9 cellular contexts compared by ENCODE assay signal in genomic region chr7:136030867-136031318, GRCh38. TPM values are rescaled to one million over a fixed set of nuclear protein-coding genes. Genes with fewer than 3 reads are reported as not detected.
A peak's percentile ranks its signal among the peaks of the same experiment; 100 is the strongest.
DNase-seq lines count a peak whose midpoint lies in the region; ATAC-seq and TF ChIP-seq lines count a peak whose summit lies in the region.
"Had no signal": no experiment of that assay in that cellular context is flagged by ENCODE, and none has a peak within 500 bp of the region (broad histone marks: within the 10 kb centered on the region; RNA-seq: fewer than 3 reads in every experiment).

No MANE protein-coding gene starts in this region.

- H3K27me3 ChIP-seq in Caco-2 (replicated peaks; ENCODE audit: control insufficient read depth, insufficient read depth, low read length), result no peaks in the 10 kb centered on the region

- no peaks in the 10 kb centered on the region for H3K9me3 ChIP-seq in Caco-2

- H3K36me3 ChIP-seq in Caco-2 (ENCODE audit: control insufficient read depth, insufficient read depth, low read length), result no peaks in the 10 kb centered on the region

- no peak overlapping the region for H3K4me3 Mint-ChIP-seq in activated naive CD4-positive, alpha-beta T cell treated with anti-CD3 and anti-CD28 coated beads for 36 hours
- no peak overlapping the region for H3K4me3 Mint-ChIP-seq in activated naive CD4-positive, alpha-beta T cell treated with anti-CD3 and anti-CD28 coated beads, Interleukin-2, amount 10 ng/mL, durations not matched to agents 7 days and 5 days
- no peak overlapping the region for H3K4me3 Mint-ChIP-seq in Caco-2 (ENCODE audit: unreplicated experiment)

- intact Hi-C loops in activated naive CD4-positive, alpha-beta T cell treated with anti-CD3 and anti-CD28 coated beads for 36 hours (cut with micrococcal nuclease), result loop anchor here (1.0 to 5.0 kb wide), 8 partner anchors 14 to 884 kb away; partner anchors contain the start of genes CNOT4, TMEM140 and WDR91
- intact Hi-C loops in Caco-2 (cut with micrococcal nuclease; ENCODE audit: unreplicated experiment), result no loop called here

- H3K36me3 Mint-ChIP-seq in activated naive CD4-positive, alpha-beta T cell treated with anti-CD3 and anti-CD28 coated beads for 36 hours (ENCODE audit: low read depth), result peaks cover 2% of the 10 kb centered on the region
- H3K36me3 Mint-ChIP-seq in activated naive CD4-positive, alpha-beta T cell treated with anti-CD3 and anti-CD28 coated beads, Interleukin-2, amount 10 ng/mL, durations not matched to agents 7 days and 5 days, result no peaks in the 10 kb centered on the region
- H3K36me3 Mint-ChIP-seq in Caco-2 (ENCODE audit: insufficient read depth, unreplicated experiment), result no peaks in the 10 kb centered on the region

- H3K4me3 ChIP-seq in Caco-2 (ENCODE audit: low read depth, low read length), result no peak overlapping the region

- BruUV-seq in Caco-2 (replicated peaks; lab: Mats Ljungman, UMichigan), result no TSS peak

- no peaks in the 10 kb centered on the region for H3K9me3 Mint-ChIP-seq in activated naive CD4-positive, alpha-beta T cell treated with anti-CD3 and anti-CD28 coated beads for 36 hours
- H3K9me3 Mint-ChIP-seq in activated naive CD4-positive, alpha-beta T cell treated with anti-CD3 and anti-CD28 coated beads, Interleukin-2, amount 10 ng/mL, durations not matched to agents 7 days and 5 days, result no peaks in the 10 kb centered on the region
- H3K9me3 Mint-ChIP-seq in Caco-2 (ENCODE audit: unreplicated experiment), result no peaks in the 10 kb centered on the region

- peak; percentile 96 for ATAC-seq in HG02610 (IDR thresholded peaks at IDR 0.05; ENCODE audit: unreplicated experiment)
- ATAC-seq in HG03520 (IDR thresholded peaks at IDR 0.05; ENCODE audit: unreplicated experiment), result peak; percentile 88
- peak; percentile 86 for ATAC-seq in stimulated activated naive CD8-positive, alpha-beta T cell treated with anti-CD3 and anti-CD28 coated beads, Interleukin-15, Interleukin-2, amounts not matched to agents 100 U/mL and 50 U/mL, for 24 hours

- DNase-seq in activated naive CD4-positive, alpha-beta T cell treated with anti-CD3 and anti-CD28 coated beads for 36 hours, result peak; percentile 38
- DNase-seq in activated naive CD4-positive, alpha-beta T cell treated with anti-CD3 and anti-CD28 coated beads, Interleukin-2, amount 10 ng/mL, durations not matched to agents 7 days and 5 days, result no peak
- DNase-seq in stimulated activated naive CD8-positive, alpha-beta T cell treated with anti-CD3 and anti-CD28 coated beads, Interleukin-15, Interleukin-2, amounts not matched to agents 100 U/mL and 50 U/mL, for 24 hours, result no peak
- DNase-seq in NCI-H1694 (lab: John Stamatoyannopoulos, UW) (no peak), NCI-H1417 (lab: John Stamatoyannopoulos, UW) (no peak), Caco-2 (no peak)
- DNase-seq: activated CD4-positive, CD25-positive, alpha-beta regulatory T cell treated with anti-CD3 and anti-CD28 coated beads, Interleukin-2, amount 50 U/mL, for 72 hours had no signal

- POLR2A ChIA-PET in Caco-2 (lab: Charles Lee), result no interaction called here

- H3K4me1 Mint-ChIP-seq in activated naive CD4-positive, alpha-beta T cell treated with anti-CD3 and anti-CD28 coated beads for 36 hours (ENCODE audit: low read depth), result peaks cover 59% of the 10 kb centered on the region
- H3K4me1 Mint-ChIP-seq in activated naive CD4-positive, alpha-beta T cell treated with anti-CD3 and anti-CD28 coated beads, Interleukin-2, amount 10 ng/mL, durations not matched to agents 7 days and 5 days, result peaks cover 6% of the 10 kb centered on the region
- H3K4me1 Mint-ChIP-seq in Caco-2 (ENCODE audit: low read depth, unreplicated experiment), result peaks cover 5% of the 10 kb centered on the region

- CTCF ChIA-PET in activated naive CD4-positive, alpha-beta T cell treated with anti-CD3 and anti-CD28 coated beads for 36 hours (lab: Charles Lee), result interaction anchor here (1.3 to 1.4 kb wide), 2 partner anchors 9 to 15 kb away, joined by 3 read pairs; no protein-coding TSS in a partner anchor
- CTCF ChIA-PET in activated naive CD4-positive, alpha-beta T cell treated with anti-CD3 and anti-CD28 coated beads, Interleukin-2, amount 10 ng/mL, durations not matched to agents 7 days and 5 days (lab: Charles Lee), result interaction anchor here (1.3 kb wide), 1 partner anchor 18 kb away, joined by 3 read pairs; no protein-coding TSS in a partner anchor
- CTCF ChIA-PET in Caco-2 (lab: Charles Lee), result no interaction called here

- TF ChIP-seq CTCF in Caco-2 (IDR thresholded peaks at IDR 0.05; ENCODE audit: insufficient read depth in 1 of 2, low read depth in 1 of 2, low read length in 1 of 2, severe bottlenecking in 1 of 2, unreplicated experiment in 1 of 2), result no peak

- no peaks in the 10 kb centered on the region for H3K4me1 ChIP-seq in Caco-2

- peaks cover 13% of the 10 kb centered on the region for H3K27me3 Mint-ChIP-seq in activated naive CD4-positive, alpha-beta T cell treated with anti-CD3 and anti-CD28 coated beads for 36 hours (ENCODE audit: low read depth)
- no peaks in the 10 kb centered on the region for H3K27me3 Mint-ChIP-seq in activated naive CD4-positive, alpha-beta T cell treated with anti-CD3 and anti-CD28 coated beads, Interleukin-2, amount 10 ng/mL, durations not matched to agents 7 days and 5 days
- peaks cover 18% of the 10 kb centered on the region for H3K27me3 Mint-ChIP-seq in Caco-2 (ENCODE audit: insufficient read depth, unreplicated experiment)

- H3K27ac Mint-ChIP-seq in activated naive CD4-positive, alpha-beta T cell treated with anti-CD3 and anti-CD28 coated beads for 36 hours, result peak overlapping the region; percentile 80
- no peak overlapping the region for H3K27ac Mint-ChIP-seq in activated naive CD4-positive, alpha-beta T cell treated with anti-CD3 and anti-CD28 coated beads, Interleukin-2, amount 10 ng/mL, durations not matched to agents 7 days and 5 days
- H3K27ac Mint-ChIP-seq in Caco-2 (ENCODE audit: unreplicated experiment), result no peak overlapping the region

RNA-seq across cellular contexts. Expression of gene MTPN, which starts 53.7 kb away (rescaled TPM):
- total RNA-seq in activated naive CD4-positive, alpha-beta T cell treated with anti-CD3 and anti-CD28 coated beads for 36 hours, result 100 to 1,000 TPM; 106 to 108 TPM
- total RNA-seq in Caco-2 (2022), result 136 and 138 TPM in 2 replicates
